21 cellular contexts compared by ENCODE assay signal in genomic region chr14:105346200-105346533, GRCh38. TPM values are rescaled to one million over a fixed set of nuclear protein-coding genes. Genes with fewer than 3 reads are reported as not detected.
DNase-seq lines count a peak whose midpoint lies in the region; ATAC-seq, FAIRE-seq and TF ChIP-seq lines count a peak whose summit lies in the region.
"Had no signal": no experiment of that assay in that cellular context is flagged by ENCODE, and none has a peak within 500 bp of the region (broad histone marks: within the 10 kb centered on the region; RNA-seq: fewer than 3 reads in every experiment).

No MANE protein-coding gene starts in this region.

- DNase-seq in Right ventricle myocardium inferior (ENCODE audit: missing footprints) (no peak), cardiac septum (ENCODE audit: low spot score) (no peak), K562 (ENCODE audit: extremely low read depth in 1 of 4, low spot score in 3 of 4) (peak in 3 of 4 experiments; percentile 24 to 35 (median 34)), fibroblast of lung (ENCODE audit: low read depth in 2 of 2) (no peak), pancreas (peak in 1 of 6 donors; percentile 20), brain microvascular endothelial cell (no peak), dedifferentiated amniotic fluid mesenchymal stem cell (ENCODE audit: extremely low spot score) (no peak)
- DNase-seq: AML-193; CD4-positive, alpha-beta memory T cell; DMS153; DMS79; GDM1; H7; HFFc6 had no signal

- no peak for TF ChIP-seq POLR2A in K562 (conservative IDR thresholded peaks at IDR 0.05)

- H3K79me2 ChIP-seq in K562 (ENCODE audit: control insufficient read depth, insufficient read depth, low read length) (no peaks in the 10 kb centered on the region; the same call in 2 of the 3 replicates), fibroblast of lung (ENCODE audit: control insufficient read depth, insufficient read depth, low read length) (peaks cover 2% of the 10 kb centered on the region)

- H3K9me3 ChIP-seq in K562 (replicated peaks; ENCODE audit: control insufficient read depth, insufficient read depth, low read depth, low read length) (no peaks in the 10 kb centered on the region), fibroblast of lung (ENCODE audit: control insufficient read depth, insufficient read depth, low read depth, low read length) (no peaks in the 10 kb centered on the region), pancreas (no peaks in the 10 kb centered on the region)

- 36% methylated on average over 2 of the region's 13 CpGs for WGBS in K562 (ENCODE audit: insufficient coverage, low coverage, missing lambda C conversion rate)
- WGBS in pancreas, 2 donors, result 40 to 49% methylated on average over 11 to 13 of the region's 13 CpGs

- CTCF ChIA-PET in K562 (lab: Yijun Ruan, JAX; ENCODE audit: low intra/inter-chr PET ratio), result no interaction called here

- no peak for TF ChIP-seq RAD21 in K562 (CRISPR knock-in tag; conservative IDR thresholded peaks at IDR 0.05 in 1 of 2, IDR thresholded peaks at IDR 0.05 in 1 of 2)

- BruUV-seq in K562 (replicated peaks; lab: Mats Ljungman, UMichigan), result no TSS peak

- H3K27ac ChIP-seq in K562 (ENCODE audit: extremely low read depth, low read depth, low read length) (no peak overlapping the region), fibroblast of lung (ENCODE audit: insufficient read depth, low read length) (no peak overlapping the region), pancreas (peak overlapping the region in 2 of 4 donors; percentile 1 to 10), brain microvascular endothelial cell (no peak overlapping the region)
- H3K27ac ChIP-seq: 22Rv1, A549 had no signal

- TF ChIP-seq EP300 in K562 (IDR thresholded peaks at IDR 0.05; ENCODE audit: low read length), result no peak

- in situ Hi-C loops in K562 (cut with MboI), result loop anchor here (10.0 kb wide), 1 partner anchor 81 kb away; no protein-coding TSS in a partner anchor
- in situ Hi-C loops in brain microvascular endothelial cell (cut with HindIII; ENCODE audit: low pct_ligation_motif_present, low sequenced_read_pairs), result no loop called here

- H2AFZ ChIP-seq in K562 (ENCODE audit: low read depth, low read length), result no peak overlapping the region; the same call in 1 of the 2 replicates
- H2AFZ ChIP-seq in fibroblast of lung (ENCODE audit: low read length), result no peak overlapping the region
- H2AFZ ChIP-seq: GM23338 had no signal

- H3K27me3 ChIP-seq in K562 (ENCODE audit: control insufficient read depth in 2 of 2, insufficient read depth in 2 of 2, low read length in 2 of 2) (no peaks in the 10 kb centered on the region), fibroblast of lung (ENCODE audit: control insufficient read depth, insufficient read depth, low read length) (no peaks in the 10 kb centered on the region), pancreas (no peaks in the 10 kb centered on the region), brain microvascular endothelial cell (replicated peaks) (no peaks in the 10 kb centered on the region)

- H4K20me1 ChIP-seq in K562 (replicated peaks; ENCODE audit: control insufficient read depth, insufficient read depth, low read length), result 0 out of 2 replicates have a peak, but pooled peaks cover 3% of the 10 kb centered on the region
- no peaks in the 10 kb centered on the region for H4K20me1 ChIP-seq in fibroblast of lung (ENCODE audit: control insufficient read depth, extremely low read depth, insufficient read depth, low read length)

- H3K4me1 ChIP-seq in K562 (replicated peaks in 1 of 2; ENCODE audit: control insufficient read depth in 2 of 2, insufficient read depth in 2 of 2, low read length in 2 of 2) (peaks cover 7 to 45% of the 10 kb centered on the region in 2 experiments; a peak in 3 of 5 replicates), fibroblast of lung (ENCODE audit: control insufficient read depth, extremely low read depth, insufficient read depth, low read length) (no peaks in the 10 kb centered on the region), pancreas (peaks cover 0 to 7% (median 0%) of the 10 kb centered on the region in 3 donors)
- H3K4me1 ChIP-seq: A549 had no signal

- H3K4me3 ChIP-seq in K562 (no peak overlapping the region), fibroblast of lung (replicated peaks in 1 of 4; ENCODE audit: control extremely low read depth in 1 of 4, insufficient read depth in 1 of 4, low read depth in 3 of 4, low read length in 4 of 4) (no peak overlapping the region), pancreas (no peak overlapping the region), brain microvascular endothelial cell (ENCODE audit: low read depth, low read length) (no peak overlapping the region)
- H3K4me3 ChIP-seq: A549, GM23338 had no signal

- no peaks in the 10 kb centered on the region for H3K9me1 ChIP-seq in K562 (ENCODE audit: control insufficient read depth, insufficient read depth, low read length)

- H3K36me3 ChIP-seq in K562 (ENCODE audit: control insufficient read depth, insufficient read depth, low read length) (no peaks in the 10 kb centered on the region), fibroblast of lung (ENCODE audit: control insufficient read depth, insufficient read depth, low read length) (no peaks in the 10 kb centered on the region), pancreas (no peaks in the 10 kb centered on the region), brain microvascular endothelial cell (replicated peaks) (no peaks in the 10 kb centered on the region)

- H3K9ac ChIP-seq in K562 (ENCODE audit: insufficient read depth in 1 of 2, low read depth in 2 of 2, low read length in 2 of 2), result peak overlapping the region in 1 of 2 experiments; percentile 50; a peak in 1 of 4 replicates
- H3K9ac ChIP-seq in fibroblast of lung (ENCODE audit: insufficient read depth, low read length), result no peak overlapping the region

- ATAC-seq in Right ventricle myocardium inferior, result peak; percentile 29
- peak; percentile 51 for ATAC-seq in K562
- ATAC-seq in pancreas, result peak in 3 of 4 donors; percentile 9 to 42 (median 22)
- ATAC-seq in GM21360 (IDR thresholded peaks at IDR 0.05; ENCODE audit: unreplicated experiment), result no peak
- ATAC-seq: A549, GM23338, HCT116 had no signal

- FAIRE-seq in K562 (lab: Jason Lieb, UNC) (no peak), pancreas (lab: Jason Lieb, UNC) (no peak)
- FAIRE-seq: A549, GM12892, GM18507 had no signal

- H3K4me2 ChIP-seq in K562 (ENCODE audit: insufficient read depth, low read length) (no peak overlapping the region; the same call in 1 of the 2 replicates), fibroblast of lung (ENCODE audit: extremely low read depth, insufficient read depth, low read length) (peak overlapping the region; percentile 25)
- H3K4me2 ChIP-seq: A549, GM23338 had no signal

- POLR2A ChIA-PET in K562 (lab: Yijun Ruan, JAX), result no interaction called here

- TF ChIP-seq CTCF in K562 (IDR thresholded peaks at IDR 0.05 in 2 of 3, conservative IDR thresholded peaks at IDR 0.05 in 1 of 3; ENCODE audit: insufficient read depth in 2 of 3, low read depth in 1 of 3, low read length in 3 of 3) (no peak), fibroblast of lung (conservative IDR thresholded peaks at IDR 0.05 in 1 of 2, IDR thresholded peaks at IDR 0.05 in 1 of 2; ENCODE audit: low read depth in 1 of 2, low read length in 2 of 2) (no peak), pancreas (IDR thresholded peaks at IDR 0.05) (no peak), brain microvascular endothelial cell (IDR thresholded peaks at IDR 0.05; ENCODE audit: low read depth, low read length, missing control alignments) (no peak)

- intact Hi-C loops in Right ventricle myocardium inferior (cut with DNase I) (no loop called here), cardiac septum (cut with DNase I) (no loop called here), K562 (cut with micrococcal nuclease) (no loop called here), pancreas (cut with DNase I) (no loop called here)

RNA-seq across cellular contexts. Expression of gene PACS2, which starts 31.6 kb away (rescaled TPM):
- 69.1 TPM for total RNA-seq in Right ventricle myocardium inferior
- total RNA-seq in cardiac septum, result 55.1 TPM
- 28.1 and 70.2 TPM in 2 replicates for total RNA-seq in K562 (2011; cell fraction: chromatin; rRNA removed; ENCODE audit: low replicate concordance)
- total RNA-seq in K562 (2011; cell fraction: nucleolus; rRNA removed), result 30.5 and 32.4 TPM in 2 replicates
- total RNA-seq in K562 (2011; cell fraction: nucleoplasm; rRNA removed), result 22.4 and 23.7 TPM in 2 replicates
- total RNA-seq in K562 (2014; rRNA removed), result 13.2 and 21.3 TPM in 2 replicates
- total RNA-seq in K562 (2014; rRNA removed; fragmentation: Illumina TruSeq; extraction: Trizol), result 4.4 and 5.9 TPM in 2 replicates
- 10.4 and 11.6 TPM in 2 replicates for total RNA-seq in K562 (2015; rRNA removed; fragmentation: Illumina TruSeq; extraction: Trizol)
- total RNA-seq in K562 (2021), result 20.8 and 21.0 TPM in 2 replicates
- 8.8 and 9.9 TPM in 2 replicates for polyA plus RNA-seq in K562 (2011; rRNA removed)
- 6.8 and 14.3 TPM in 2 replicates for polyA plus RNA-seq in K562 (2011; cell fraction: cytosol; rRNA removed)
- 27.9 and 60.4 TPM in 2 replicates for polyA plus RNA-seq in K562 (2011; cell fraction: nucleus; rRNA removed)
- 16.4 and 29.4 TPM in 2 replicates for polyA plus RNA-seq in K562 (2012)
- polyA plus RNA-seq in K562 (2014; fragmentation: Illumina TruSeq; extraction: Trizol), result 4.3 and 9.0 TPM in 2 replicates
- under 1 TPM; 0.11 to 0.34 TPM for polyA plus RNA-seq in K562 (2014; fragmentation: Nextera tagmentation; extraction: Ambion mirVana)
- polyA plus RNA-seq in K562 (2014; rRNA removed), result 14.6 and 16.6 TPM in 2 replicates
- polyA minus RNA-seq in K562 (2011; rRNA and poly(A)+ RNA removed), result 2.8 and 6.3 TPM in 2 replicates
- polyA minus RNA-seq in K562 (2011; cell fraction: cytosol; rRNA and poly(A)+ RNA removed), result 10.2 and 13.9 TPM in 2 replicates
- polyA minus RNA-seq in K562 (2011; cell fraction: nucleus; rRNA and poly(A)+ RNA removed), result 8.9 and 15.8 TPM in 2 replicates
- total RNA-seq in fibroblast of lung, result 36.2 and 52.5 TPM in 2 replicates
- 20.3 and 23.2 TPM in 2 replicates for polyA plus RNA-seq in fibroblast of lung
- 29.4 and 34.6 TPM in 2 replicates for polyA plus RNA-seq in fibroblast of lung (2012)
- 34.9 and 40.3 TPM in 2 replicates for polyA minus RNA-seq in fibroblast of lung (ENCODE audit: low replicate concordance)
- 10 to 100 TPM; 36.9 to 63.6 (median 46.2) TPM for total RNA-seq in pancreas
- polyA plus RNA-seq in pancreas, result 100 to 1,000 TPM in 1 of 2 donors, 10 to 100 TPM in 1; 77.7 to 128 TPM

RNA-seq across cellular contexts. Expression of gene BRF1, which starts 45.4 kb away (rescaled TPM):
- total RNA-seq in Right ventricle myocardium inferior, result 19.0 TPM
- 17.7 TPM for total RNA-seq in cardiac septum
- 71.0 and 136 TPM in 2 replicates for total RNA-seq in K562 (2011; cell fraction: chromatin; rRNA removed; ENCODE audit: low replicate concordance)
- total RNA-seq in K562 (2011; cell fraction: nucleolus; rRNA removed), result 63.5 and 70.5 TPM in 2 replicates
- 45.0 and 51.4 TPM in 2 replicates for total RNA-seq in K562 (2011; cell fraction: nucleoplasm; rRNA removed)
- total RNA-seq in K562 (2014; rRNA removed), result 24.6 and 24.9 TPM in 2 replicates
- 6.9 and 9.3 TPM in 2 replicates for total RNA-seq in K562 (2014; rRNA removed; fragmentation: Illumina TruSeq; extraction: Trizol)
- total RNA-seq in K562 (2015; rRNA removed; fragmentation: Illumina TruSeq; extraction: Trizol), result 12.5 and 12.7 TPM in 2 replicates
- total RNA-seq in K562 (2021), result 22.5 and 22.6 TPM in 2 replicates
- 3.6 and 5.6 TPM in 2 replicates for polyA plus RNA-seq in K562 (2011; rRNA removed)
- 3.3 and 6.4 TPM in 2 replicates for polyA plus RNA-seq in K562 (2011; cell fraction: cytosol; rRNA removed)
- polyA plus RNA-seq in K562 (2011; cell fraction: nucleus; rRNA removed), result 25.8 and 37.9 TPM in 2 replicates
- 14.4 and 14.8 TPM in 2 replicates for polyA plus RNA-seq in K562 (2012)
- polyA plus RNA-seq in K562 (2014; fragmentation: Illumina TruSeq; extraction: Trizol), result 8.2 and 10.5 TPM in 2 replicates
- polyA plus RNA-seq in K562 (2014; fragmentation: Nextera tagmentation; extraction: Ambion mirVana), result under 1 TPM; 0.14 to 0.17 TPM
- 12.8 and 14.6 TPM in 2 replicates for polyA plus RNA-seq in K562 (2014; rRNA removed)
- polyA minus RNA-seq in K562 (2011; rRNA and poly(A)+ RNA removed), result 5.2 and 6.5 TPM in 2 replicates
- 6.4 and 8.4 TPM in 2 replicates for polyA minus RNA-seq in K562 (2011; cell fraction: cytosol; rRNA and poly(A)+ RNA removed)
- 20.3 and 25.3 TPM in 2 replicates for polyA minus RNA-seq in K562 (2011; cell fraction: nucleus; rRNA and poly(A)+ RNA removed)
- 26.5 and 33.4 TPM in 2 replicates for total RNA-seq in fibroblast of lung
- 7.4 and 8.4 TPM in 2 replicates for polyA plus RNA-seq in fibroblast of lung
- polyA plus RNA-seq in fibroblast of lung (2012), result 17.0 and 17.3 TPM in 2 replicates
- 29.3 and 37.6 TPM in 2 replicates for polyA minus RNA-seq in fibroblast of lung (ENCODE audit: low replicate concordance)
- 10 to 100 TPM; 13.6 to 25.4 (median 19.3) TPM for total RNA-seq in pancreas
- polyA plus RNA-seq in pancreas, result 10 to 100 TPM; 34.5 to 50.2 TPM

RNA-seq across cellular contexts. Expression of gene TEX22, which starts 52.2 kb away (rescaled TPM):
- 2.4 TPM for total RNA-seq in Right ventricle myocardium inferior
- 0.46 TPM for total RNA-seq in cardiac septum
- total RNA-seq in K562 (2011; cell fraction: chromatin; rRNA removed; ENCODE audit: low replicate concordance), result 2.3 and 5.1 TPM in 2 replicates
- 2.6 and 3.8 TPM in 2 replicates for total RNA-seq in K562 (2011; cell fraction: nucleolus; rRNA removed)
- 1.9 and 2.6 TPM in 2 replicates for total RNA-seq in K562 (2011; cell fraction: nucleoplasm; rRNA removed)
- 0.04 and 0.05 TPM in 2 replicates for total RNA-seq in K562 (2014; rRNA removed)
- total RNA-seq in K562 (2014; rRNA removed; fragmentation: Illumina TruSeq; extraction: Trizol), result 0.06 and 0.55 TPM in 2 replicates
- 0.14 and 0.45 TPM in 2 replicates for total RNA-seq in K562 (2015; rRNA removed; fragmentation: Illumina TruSeq; extraction: Trizol)
- total RNA-seq in K562 (2021), result 1.0 and 1.7 TPM in 2 replicates
- polyA plus RNA-seq in K562 (2011; rRNA removed), result 0.31 and 0.50 TPM in 2 replicates
- polyA plus RNA-seq in K562 (2011; cell fraction: cytosol; rRNA removed), result 0.22 and 0.66 TPM in 2 replicates
- 3.7 and 7.3 TPM in 2 replicates for polyA plus RNA-seq in K562 (2011; cell fraction: nucleus; rRNA removed)
- 0.14 and 0.36 TPM in 2 replicates for polyA plus RNA-seq in K562 (2012)
- polyA plus RNA-seq in K562 (2014; fragmentation: Illumina TruSeq; extraction: Trizol), result 0.04 and 0.14 TPM in 2 replicates
- polyA plus RNA-seq in K562 (2014; fragmentation: Nextera tagmentation; extraction: Ambion mirVana), result not detected
- polyA plus RNA-seq in K562 (2014; rRNA removed), result 0.18 and 0.23 TPM in 2 replicates
- polyA minus RNA-seq in K562 (2011; rRNA and poly(A)+ RNA removed), result 0.11 and 0.12 TPM in 2 replicates
- polyA minus RNA-seq in K562 (2011; cell fraction: cytosol; rRNA and poly(A)+ RNA removed), result not detected in 2 replicates
- polyA minus RNA-seq in K562 (2011; cell fraction: nucleus; rRNA and poly(A)+ RNA removed), result 0.56 and 0.94 TPM in 2 replicates
- total RNA-seq in fibroblast of lung, result 0.33 and 0.51 TPM in 2 replicates
- 0.02 and 0.05 TPM in 2 replicates for polyA plus RNA-seq in fibroblast of lung
- 0.13 TPM in 1 of 2 replicates, not detected in the other for polyA plus RNA-seq in fibroblast of lung (2012)
- 0.35 TPM in 1 of 2 replicates, not detected in the other for polyA minus RNA-seq in fibroblast of lung (ENCODE audit: low replicate concordance)
- total RNA-seq in pancreas, result 1 to 10 TPM in 4 of 6 donors, under 1 TPM in 2; 0.14 to 2.4 (median 1.5) TPM
- polyA plus RNA-seq in pancreas, result under 1 TPM; 0.40 to 0.57 TPM
- polyA plus RNA-seq: CD4-positive, alpha-beta memory T cell had no signal

Comparison
In these comparisons a context has a peak if more than half of its experiments do, and no peak if none do; other contexts are left out.
1. DNase-seq: peak in K562 (3 of 4); none in Right ventricle myocardium inferior (single experiment), cardiac septum (single experiment), fibroblast of lung (0 of 2), brain microvascular endothelial cell (single experiment) and dedifferentiated amniotic fluid mesenchymal stem cell (single experiment).